In genomic region chr1:107724648-107725047, GRCh38 we compare ENCODE assay signal across 36 cellular contexts.
A peak's percentile ranks its signal among the peaks of the same experiment; 100 is the strongest.
DNase-seq lines count a peak whose midpoint lies in the region; ATAC-seq and TF ChIP-seq lines count a peak whose summit lies in the region.
"Had no signal": no experiment of that assay in that cellular context is flagged by ENCODE, and none has a peak within 500 bp of the region (broad histone marks: within the 10 kb centered on the region; RNA-seq: fewer than 3 reads in every experiment).

No MANE protein-coding gene starts in this region.

- H3K4me1 ChIP-seq in trophoblast cell (ENCODE audit: control insufficient read depth in 1 of 2, insufficient read depth in 2 of 2, low read length in 2 of 2) (peaks cover 0 to 2% of the 10 kb centered on the region in 2 experiments), neural progenitor cell (no peaks in the 10 kb centered on the region)
- H3K4me1 ChIP-seq: ascending aorta, gastrocnemius medialis, pancreas, spleen, thyroid gland, vagina had no signal

- H3K27me3 Mint-ChIP-seq in neural progenitor cell (ENCODE audit: insufficient read depth, low read depth), result peaks cover 5% of the 10 kb centered on the region
- H3K27me3 Mint-ChIP-seq: activated naive CD8-positive, alpha-beta T cell; activated T-cell treated with anti-CD3 and anti-CD28 coated beads, Interleukin-2, amount 50 U/mL, for 24 hours; IgD-negative memory B cell; T-helper 17 cell had no signal

- DNase-seq in AG10803 (ENCODE audit: low read depth), result peak; percentile 76
- DNase-seq in NCI-H226, result peak; percentile 21
- peak; percentile 4 for DNase-seq in epithelial cell of esophagus (ENCODE audit: low read depth)
- peak; percentile 7 to 27 for DNase-seq in trophoblast cell
- no peak for DNase-seq in posterior vena cava (ENCODE audit: low spot score)
- no peak for DNase-seq in GM10248 (ENCODE audit: extremely low spot score)
- no peak for DNase-seq in neural progenitor cell (ENCODE audit: low spot score)
- DNase-seq: activated effector memory CD4-positive, alpha-beta T cell treated with anti-CD3 and anti-CD28 coated beads, Interleukin-2, amount 50 U/mL, for 16 hours; activated T-cell treated with anti-CD3 and anti-CD28 coated beads, Interleukin-2, amount 50 U/mL, for 24 hours; C1 segment of cervical spinal cord; central memory CD4-positive, alpha-beta T cell; COR-L47; dermis blood vessel endothelial cell; DMS53; endodermal cell; gastrocnemius medialis; kidney glomerular epithelial cell; NCI-H1092 treated with DMSO at 0.1 percent for 48 hours; NCI-H187; NCI-H510A; nephron progenitor cell; pancreas; right cardiac atrium; spleen; stimulated activated CD4-positive, alpha-beta T cell treated with anti-CD3 and anti-CD28 coated beads, Interleukin-2, amount 100 ng/mL, for 24 hours; stimulated activated CD8-positive, alpha-beta memory T cell treated with anti-CD3 and anti-CD28 coated beads, Interleukin-4, amount 100 ng/mL, for 48 hours; T-helper 17 cell; thyroid gland had no signal

- peaks cover 0 to 2% of the 10 kb centered on the region in 2 experiments for H3K36me3 ChIP-seq in trophoblast cell (ENCODE audit: control insufficient read depth in 1 of 2, insufficient read depth in 2 of 2, low read length in 2 of 2)
- H3K36me3 ChIP-seq in neural progenitor cell, result no peaks in the 10 kb centered on the region
- H3K36me3 ChIP-seq: ascending aorta, esophagus muscularis mucosa, gastrocnemius medialis, pancreas, thyroid gland, vagina had no signal

- no peak for TF ChIP-seq CTCF in AG10803 (conservative IDR thresholded peaks at IDR 0.05; ENCODE audit: low read length)
- no peak for TF ChIP-seq CTCF in epithelial cell of esophagus (IDR thresholded peaks at IDR 0.05; ENCODE audit: insufficient read depth, low read depth, low read length, missing control alignments)
- no peak for TF ChIP-seq CTCF in GM10248 (IDR thresholded peaks at IDR 0.05; ENCODE audit: control extremely low read depth, extremely low read depth, low read depth, missing control alignments)
- TF ChIP-seq CTCF in neural progenitor cell (IDR thresholded peaks at IDR 0.05), result no peak

- H3K23ac ChIP-seq in trophoblast cell (ENCODE audit: low read length), result no peak overlapping the region

- H2AFZ ChIP-seq in trophoblast cell (ENCODE audit: insufficient read depth, low read length, poor library complexity), result no peak overlapping the region
- H2AFZ ChIP-seq in neural progenitor cell (replicated peaks), result no peak overlapping the region

- H3K4me3 ChIP-seq in AG10803 (ENCODE audit: low read length) (no peak overlapping the region), epithelial cell of esophagus (ENCODE audit: low read length) (no peak overlapping the region), trophoblast cell (ENCODE audit: low read depth, low read length) (no peak overlapping the region), neural progenitor cell (no peak overlapping the region)
- H3K4me3 ChIP-seq: ascending aorta, esophagus muscularis mucosa, gastrocnemius medialis, pancreas, SK-N-MC, spleen, thyroid gland, vagina had no signal

- H3K4me1 Mint-ChIP-seq in neural progenitor cell, result no peaks in the 10 kb centered on the region
- H3K4me1 Mint-ChIP-seq: endodermal cell, IgD-negative memory B cell, nephron progenitor cell, T-helper 17 cell had no signal

- no peak overlapping the region for H2BK12ac ChIP-seq in trophoblast cell (ENCODE audit: low read length)

- intact Hi-C loops in posterior vena cava (cut with DNase I), result no loop called here

- H3K27me3 ChIP-seq in trophoblast cell (ENCODE audit: insufficient read depth, low read length) (no peaks in the 10 kb centered on the region), neural progenitor cell (no peaks in the 10 kb centered on the region)
- H3K27me3 ChIP-seq: ascending aorta, esophagus muscularis mucosa, gastrocnemius medialis, pancreas, spleen, thyroid gland, vagina had no signal

- CTCF ChIA-PET in GM10248 (lab: Yijun Ruan, JAX), result interaction anchor here (1.3 kb wide), 1 partner anchor 401 kb away, joined by 5 read pairs; no protein-coding TSS in a partner anchor

- H3K27ac ChIP-seq in trophoblast cell (ENCODE audit: low read depth, low read length) (no peak overlapping the region), neural progenitor cell (no peak overlapping the region)
- H3K27ac ChIP-seq: ascending aorta, esophagus muscularis mucosa, gastrocnemius medialis, pancreas, RWPE1, SK-N-MC, spleen, thyroid gland, vagina had no signal

- no peak overlapping the region for H3K18ac ChIP-seq in trophoblast cell (ENCODE audit: low read length)

- no CpG with 5 or more reads among the region's 1 CpG for WGBS in trophoblast cell (ENCODE audit: extremely low coverage, insufficient coverage, insufficient read length)

- H3K9ac ChIP-seq in trophoblast cell (ENCODE audit: low read length) (no peak overlapping the region), neural progenitor cell (no peak overlapping the region)

- H3K27ac Mint-ChIP-seq in neural progenitor cell, result no peak overlapping the region
- H3K27ac Mint-ChIP-seq: activated naive CD8-positive, alpha-beta T cell; activated T-cell treated with anti-CD3 and anti-CD28 coated beads, Interleukin-2, amount 50 U/mL, for 24 hours; endodermal cell; nephron progenitor cell; T-helper 17 cell had no signal

- H4K8ac ChIP-seq in trophoblast cell (ENCODE audit: low read depth, low read length), result no peak overlapping the region

- H2BK120ac ChIP-seq in trophoblast cell (ENCODE audit: insufficient read depth, low read length, poor library complexity), result no peak overlapping the region

- no peak overlapping the region for H3K4me2 ChIP-seq in trophoblast cell (ENCODE audit: low read length)
- no peak overlapping the region for H3K4me2 ChIP-seq in neural progenitor cell

- no peak overlapping the region for H4K12ac ChIP-seq in trophoblast cell (ENCODE audit: low read depth, low read length)

- POLR2A ChIA-PET in GM10248 (lab: Yijun Ruan, JAX), result no interaction called here

- H3K9me3 ChIP-seq in trophoblast cell (ENCODE audit: insufficient read depth, low read depth, low read length), result no peaks in the 10 kb centered on the region
- H3K9me3 ChIP-seq in neural progenitor cell (ENCODE audit: low read depth), result no peaks in the 10 kb centered on the region
- H3K9me3 ChIP-seq: ascending aorta, esophagus muscularis mucosa, gastrocnemius medialis, pancreas, thyroid gland, vagina had no signal

- H3K14ac ChIP-seq in trophoblast cell (ENCODE audit: low read length), result no peak overlapping the region

- H2BK5ac ChIP-seq in trophoblast cell (ENCODE audit: low read depth, low read length, poor library complexity), result no peak overlapping the region

- H2AK5ac ChIP-seq in trophoblast cell (ENCODE audit: low read length), result no peak overlapping the region

- no peak overlapping the region for H3K4ac ChIP-seq in trophoblast cell (ENCODE audit: low read depth, low read length)

- H3K79me1 ChIP-seq in trophoblast cell (ENCODE audit: low read length), result no peaks in the 10 kb centered on the region

- H4K91ac ChIP-seq in trophoblast cell (ENCODE audit: low read depth, low read length), result no peak overlapping the region

- H3K9me3 Mint-ChIP-seq in neural progenitor cell, result peaks cover 2% of the 10 kb centered on the region
- H3K9me3 Mint-ChIP-seq: activated T-cell treated with anti-CD3 and anti-CD28 coated beads, Interleukin-2, amount 50 U/mL, for 24 hours; endodermal cell; IgD-negative memory B cell; nephron progenitor cell had no signal

- H3K79me2 ChIP-seq in trophoblast cell (ENCODE audit: control insufficient read depth, insufficient read depth, low read length, poor library complexity) (no peaks in the 10 kb centered on the region), neural progenitor cell (ENCODE audit: low read depth) (no peaks in the 10 kb centered on the region)

- no peak overlapping the region for H3K4me3 Mint-ChIP-seq in neural progenitor cell
- H3K4me3 Mint-ChIP-seq: activated naive CD8-positive, alpha-beta T cell; activated T-cell treated with anti-CD3 and anti-CD28 coated beads, Interleukin-2, amount 50 U/mL, for 24 hours; endodermal cell; IgD-negative memory B cell; nephron progenitor cell; T-helper 17 cell had no signal

- ATAC-seq in HG03025 (IDR thresholded peaks at IDR 0.05; ENCODE audit: low FRiP score, unreplicated experiment), result no peak
- ATAC-seq: gastrocnemius medialis, pancreas, right cardiac atrium, T-helper 17 cell had no signal

- no peaks in the 10 kb centered on the region for H3K36me3 Mint-ChIP-seq in neural progenitor cell

- no peaks in the 10 kb centered on the region for H3F3A ChIP-seq in neural progenitor cell (ENCODE audit: low read depth)

- H4K20me1 ChIP-seq in neural progenitor cell (ENCODE audit: low read depth), result no peaks in the 10 kb centered on the region

Comparison
In these comparisons a context has a peak if more than half of its experiments do, and no peak if none do; other contexts are left out.
1. DNase-seq: peak in AG10803 (single experiment), NCI-H226 (single experiment), epithelial cell of esophagus (single experiment) and trophoblast cell (2 of 2); none in posterior vena cava (single experiment), GM10248 (single experiment) and neural progenitor cell (single experiment).